ENCODE assay signal across 8 cellular contexts in genomic region chr22:50190182-50190951, GRCh38. TPM values are rescaled to one million over a fixed set of nuclear protein-coding genes. Genes with fewer than 3 reads are reported as not detected.
DNase-seq lines count a peak whose midpoint lies in the region; ATAC-seq and TF ChIP-seq lines count a peak whose summit lies in the region.

No MANE protein-coding gene starts in this region.

- in situ Hi-C loops in SK-MEL-5 (cut with HindIII; ENCODE audit: low pct_unique_long_range_greater_than_20kb, low sequenced_read_pairs) (no loop called here), gastrocnemius medialis (cut with MboI; ENCODE audit: low sequenced_read_pairs in 4 of 4) (no loop called here)

- H3K4me3 ChIP-seq in ACC112 (ENCODE audit: low read depth, low read length): peak overlapping the region; percentile 50
- H3K4me3 ChIP-seq in left ventricle myocardium inferior: peak overlapping the region; percentile 65
- H3K4me3 ChIP-seq in gastrocnemius medialis: peak overlapping the region; percentile 37 to 43 (median 40)

- H3K36me3 ChIP-seq in ACC112 (ENCODE audit: insufficient read depth, low read length) (no peaks in the 10 kb centered on the region), left ventricle myocardium inferior (peaks cover 17% of the 10 kb centered on the region), gastrocnemius medialis (peaks cover 0 to 19% of the 10 kb centered on the region in 2 donors)

- TF ChIP-seq CTCF in left ventricle myocardium inferior (IDR thresholded peaks at IDR 0.05; ENCODE audit: borderline replicate concordance): peak; percentile 45
- no peak for TF ChIP-seq CTCF in gastrocnemius medialis (IDR thresholded peaks at IDR 0.05 in 4 of 5, conservative IDR thresholded peaks at IDR 0.05 in 1 of 5)

- H3K9me3 ChIP-seq in left ventricle myocardium inferior (replicated peaks) (no peaks in the 10 kb centered on the region), gastrocnemius medialis (no peaks in the 10 kb centered on the region)

- peak; percentile 36 for ATAC-seq in GM18861 (IDR thresholded peaks at IDR 0.05; ENCODE audit: unreplicated experiment)
- peak; percentile 47 for ATAC-seq in HG03432 (IDR thresholded peaks at IDR 0.05; ENCODE audit: unreplicated experiment)
- ATAC-seq in gastrocnemius medialis: peak in 1 of 2 donors; percentile 10

- TF ChIP-seq POLR2A in gastrocnemius medialis (IDR thresholded peaks at IDR 0.05): no peak

- no peak overlapping the region for H3K27ac ChIP-seq in ACC112 (ENCODE audit: low read depth, low read length)
- H3K27ac ChIP-seq in left ventricle myocardium inferior (replicated peaks): peak overlapping the region; percentile 88
- H3K27ac ChIP-seq in gastrocnemius medialis: peak overlapping the region; percentile 37 to 66 (median 50)

- H3K79me2 ChIP-seq in ACC112 (ENCODE audit: control insufficient read depth, insufficient read depth, low read length, unreplicated experiment): peaks cover 16% of the 10 kb centered on the region

- intact Hi-C loops in left ventricle myocardium inferior (cut with micrococcal nuclease): no loop called here
- intact Hi-C loops in gastrocnemius medialis (cut with DNase I; ENCODE audit: low total_unique reads): no loop called here

- DNase-seq in SK-MEL-5 (ENCODE audit: low read depth, low spot score) (peak; percentile 64), left ventricle myocardium inferior (peak; percentile 84), gastrocnemius medialis (peak in 1 of 2 donors; percentile 48), LoVo (ENCODE audit: low spot score) (no peak)
- DNase-seq in activated naive CD4-positive, alpha-beta T cell treated with anti-CD3 and anti-CD28 coated beads, Interleukin-2, amount 50 U/mL, for 16 hours: peak; percentile 72

- H3K4me1 ChIP-seq in ACC112 (ENCODE audit: control insufficient read depth, insufficient read depth, low read length, unreplicated experiment) (peaks cover 12% of the 10 kb centered on the region), left ventricle myocardium inferior (peaks cover 53% of the 10 kb centered on the region), gastrocnemius medialis (peaks cover 22 to 26% of the 10 kb centered on the region in 2 donors)

- H3K27me3 ChIP-seq in ACC112 (ENCODE audit: insufficient read depth, low read length) (no peaks in the 10 kb centered on the region), left ventricle myocardium inferior (ENCODE audit: low read depth) (no peaks in the 10 kb centered on the region), gastrocnemius medialis (no peaks in the 10 kb centered on the region)

- H2AFZ ChIP-seq in ACC112 (ENCODE audit: low read length, unreplicated experiment): no peak overlapping the region

RNA-seq across cellular contexts. Expression of gene TRABD, which starts 4.7 kb away (rescaled TPM):
- 29.6 and 30.2 TPM in 2 replicates for total RNA-seq in SK-MEL-5 (2014; rRNA removed; shearing (Covaris generic))
- 78.1 and 85.4 TPM in 2 replicates for polyA plus RNA-seq in SK-MEL-5 (2015; cell fraction: cytosol; rRNA removed)
- polyA plus RNA-seq in SK-MEL-5 (2015; cell fraction: nucleus; rRNA removed): 182 and 186 TPM in 2 replicates
- total RNA-seq in left ventricle myocardium inferior: 21.0 TPM
- total RNA-seq in gastrocnemius medialis: 10 to 100 TPM; 21.4 to 30.3 (median 24.5) TPM

RNA-seq across cellular contexts. Expression of gene SELENOO, which starts 10.4 kb away (rescaled TPM):
- 43.2 and 43.8 TPM in 2 replicates for total RNA-seq in SK-MEL-5 (2014; rRNA removed; shearing (Covaris generic))
- 49.6 and 54.8 TPM in 2 replicates for polyA plus RNA-seq in SK-MEL-5 (2015; cell fraction: cytosol; rRNA removed)
- 213 and 233 TPM in 2 replicates for polyA plus RNA-seq in SK-MEL-5 (2015; cell fraction: nucleus; rRNA removed)
- total RNA-seq in left ventricle myocardium inferior (15.0 TPM), gastrocnemius medialis (10 to 100 TPM; 26.4 to 54.9 (median 34.0) TPM)

RNA-seq across cellular contexts. Expression of gene PANX2, which starts 19.8 kb away (rescaled TPM):
- 0.98 and 1.7 TPM in 2 replicates for total RNA-seq in SK-MEL-5 (2014; rRNA removed; shearing (Covaris generic))
- 13.4 and 18.3 TPM in 2 replicates for polyA plus RNA-seq in SK-MEL-5 (2015; cell fraction: cytosol; rRNA removed)
- polyA plus RNA-seq in SK-MEL-5 (2015; cell fraction: nucleus; rRNA removed): 5.0 and 5.9 TPM in 2 replicates
- total RNA-seq in left ventricle myocardium inferior: 0.58 TPM
- under 1 TPM in 2 of 4 donors, not detected in 2; 0.40 to 0.83 TPM for total RNA-seq in gastrocnemius medialis

RNA-seq across cellular contexts. Expression of gene TUBGCP6, which starts 54.5 kb away (rescaled TPM):
- total RNA-seq in SK-MEL-5 (2014; rRNA removed; shearing (Covaris generic)): 14.5 and 15.0 TPM in 2 replicates
- 8.2 and 12.3 TPM in 2 replicates for polyA plus RNA-seq in SK-MEL-5 (2015; cell fraction: cytosol; rRNA removed)
- 298 and 324 TPM in 2 replicates for polyA plus RNA-seq in SK-MEL-5 (2015; cell fraction: nucleus; rRNA removed)
- 18.3 TPM for total RNA-seq in left ventricle myocardium inferior
- total RNA-seq in gastrocnemius medialis: 10 to 100 TPM; 18.7 to 27.4 (median 19.2) TPM
